In the genomic region with DNA sequence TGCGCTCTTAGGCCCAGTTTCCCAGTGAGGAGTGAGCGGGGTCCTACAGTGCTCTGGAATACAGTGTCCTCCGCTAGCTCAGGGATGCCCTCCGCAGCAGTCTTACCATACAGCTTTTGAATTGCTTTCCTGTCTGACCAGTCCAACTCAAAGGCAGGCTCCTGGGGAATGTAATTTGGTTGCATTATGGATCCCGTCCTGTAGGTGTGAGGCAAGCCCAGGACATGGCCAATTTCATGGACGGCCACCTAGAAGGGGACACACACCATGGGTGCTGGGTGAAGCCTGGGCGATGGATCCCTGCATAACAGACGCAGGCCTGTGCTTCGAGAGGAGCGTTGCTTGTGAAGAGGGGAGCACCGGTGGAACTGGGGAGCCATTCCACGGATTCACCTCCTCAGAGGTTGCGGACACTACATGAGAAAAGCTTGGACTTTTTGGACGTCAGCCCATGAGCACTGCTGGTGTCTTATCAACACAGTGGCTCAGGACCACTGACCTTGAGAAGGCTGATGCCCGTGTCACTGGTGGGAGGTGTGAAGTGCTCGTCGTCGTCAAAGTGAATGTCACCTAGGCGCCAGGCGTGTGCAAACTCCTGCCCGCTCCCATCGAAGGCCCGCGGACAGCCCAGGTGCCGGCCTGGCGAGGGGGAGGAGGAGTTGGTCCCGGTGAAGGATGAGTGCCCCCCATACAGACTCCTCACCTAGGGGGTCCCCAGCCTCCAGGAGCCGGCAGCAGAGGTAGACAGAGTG, we compare ENCODE assay signal across 32 cellular contexts. TPM values are rescaled to one million over a fixed set of nuclear protein-coding genes. Genes with fewer than 3 reads are reported as not detected.
"Had no signal": no experiment of that assay in that cellular context is flagged by ENCODE, and none has a peak within 500 bp of the region (broad histone marks: within the 10 kb centered on the region; RNA-seq: fewer than 3 reads in every experiment).

No MANE protein-coding gene starts in this region.

- H3K4me2 ChIP-seq: KMS-11 had no signal

- H3K4me3 ChIP-seq: MG63, SJSA1 had no signal

- H3K27me3 ChIP-seq: brain microvascular endothelial cell, MG63, SJSA1 had no signal

- H3K9me3 ChIP-seq: MG63, SJSA1 had no signal

- H3K4me1 ChIP-seq: SJSA1 had no signal

- H3K4me1 Mint-ChIP-seq: activated CD8-positive, alpha-beta memory T cell treated with anti-CD3 and anti-CD28 coated beads, Interleukin-2, amount 10 ng/mL, durations not matched to agents 7 days and 5 days; activated T-helper 17 cell treated with anti-CD3 and anti-CD28 coated beads, Interleukin-2, amount 50 U/mL, for 72 hours; WTC11 had no signal

- ATAC-seq: activated CD8-positive, alpha-beta memory T cell treated with anti-CD3 and anti-CD28 coated beads, Interleukin-2, amount 10 ng/mL, durations not matched to agents 7 days and 5 days; activated CD8-positive, alpha-beta T cell treated with anti-CD3 and anti-CD28 coated beads, Interleukin-2, amount 10 ng/mL, durations not matched to agents 7 days and 5 days; activated T-cell treated with anti-CD3 and anti-CD28 coated beads, Interleukin-2, amount 50 U/mL, for 4 hours; activated T-helper 17 cell treated with anti-CD3 and anti-CD28 coated beads, Interleukin-2, amount 50 U/mL, for 72 hours; SK-N-SH treated with all-trans-retinoic acid at 6 μM for 48 hours; WTC11 had no signal

- H3K27ac Mint-ChIP-seq: activated CD8-positive, alpha-beta memory T cell treated with anti-CD3 and anti-CD28 coated beads, Interleukin-2, amount 10 ng/mL, durations not matched to agents 7 days and 5 days; activated CD8-positive, alpha-beta T cell treated with anti-CD3 and anti-CD28 coated beads, Interleukin-2, amount 10 ng/mL, durations not matched to agents 7 days and 5 days; activated naive CD4-positive, alpha-beta T cell treated with anti-CD3 and anti-CD28 coated beads for 36 hours; activated naive CD8-positive, alpha-beta T cell; activated T-helper 17 cell treated with anti-CD3 and anti-CD28 coated beads, Interleukin-2, amount 50 U/mL, for 72 hours; T-helper 1 cell treated with Interleukin-12 subunit alpha and Interleukin-12 subunit beta and Interleukin-4 antibody, amounts not matched to agents 30 μg/mL and 1 μg/mL, for 36 hours; WTC11 had no signal

- DNase-seq: activated CD4-positive, alpha-beta T cell treated with anti-CD3 and anti-CD28 coated beads for 48 hours; activated CD4-positive, alpha-beta T cell treated with anti-CD3 and anti-CD28 coated beads, Interleukin-2, amount 50 U/mL, for 4 hours; activated CD4-positive, CD25-positive, alpha-beta regulatory T cell treated with anti-CD3 and anti-CD28 coated beads, Interleukin-2, amount 50 U/mL, for 72 hours; activated CD8-positive, alpha-beta memory T cell treated with anti-CD3 and anti-CD28 coated beads, Interleukin-2, amount 10 ng/mL, durations not matched to agents 7 days and 5 days; activated CD8-positive, alpha-beta T cell treated with anti-CD3 and anti-CD28 coated beads, Interleukin-2, amount 10 ng/mL, durations not matched to agents 7 days and 5 days; activated gamma-delta T cell; activated naive CD4-positive, alpha-beta T cell treated with anti-CD3 and anti-CD28 coated beads for 36 hours; activated T-cell treated with anti-CD3 and anti-CD28 coated beads, Interleukin-2, amount 50 U/mL, for 4 hours; amygdala; brain microvascular endothelial cell; caudate nucleus; MG63; MV-4-11; NCI-H1105; NCI-H1436; NCI-H1694 treated with DMSO at 0.1 percent for 48 hours; NCI-H2029 treated with DMSO at 0.1 percent for 48 hours; NCI-H510A treated with DMSO at 0.1 percent for 48 hours; NCI-H69; NK-92 treated with Interleukin-12 subunit alpha and Interleukin-12 subunit beta, amount 100 ng/mL, for 24 hours; OCI-M1; SHP77; T-helper 9 cell had no signal

- H3K4me3 Mint-ChIP-seq: activated CD8-positive, alpha-beta memory T cell treated with anti-CD3 and anti-CD28 coated beads, Interleukin-2, amount 10 ng/mL, durations not matched to agents 7 days and 5 days; activated CD8-positive, alpha-beta T cell treated with anti-CD3 and anti-CD28 coated beads, Interleukin-2, amount 10 ng/mL, durations not matched to agents 7 days and 5 days; activated naive CD4-positive, alpha-beta T cell treated with anti-CD3 and anti-CD28 coated beads for 36 hours; activated naive CD8-positive, alpha-beta T cell; activated T-cell treated with anti-CD3 and anti-CD28 coated beads, Interleukin-2, amount 50 U/mL, for 4 hours; activated T-helper 17 cell treated with anti-CD3 and anti-CD28 coated beads, Interleukin-2, amount 50 U/mL, for 72 hours; T-helper 1 cell treated with Interleukin-12 subunit alpha and Interleukin-12 subunit beta and Interleukin-4 antibody, amounts not matched to agents 30 μg/mL and 1 μg/mL, for 36 hours; WTC11 had no signal

- FAIRE-seq: astrocyte, RCC 7860 had no signal

- H3K9me3 Mint-ChIP-seq: activated naive CD4-positive, alpha-beta T cell treated with anti-CD3 and anti-CD28 coated beads for 36 hours; activated T-cell treated with anti-CD3 and anti-CD28 coated beads, Interleukin-2, amount 50 U/mL, for 4 hours; activated T-helper 17 cell treated with anti-CD3 and anti-CD28 coated beads, Interleukin-2, amount 50 U/mL, for 72 hours; T-helper 1 cell treated with Interleukin-12 subunit alpha and Interleukin-12 subunit beta and Interleukin-4 antibody, amounts not matched to agents 30 μg/mL and 1 μg/mL, for 36 hours; WTC11 had no signal

- H3K27me3 Mint-ChIP-seq: activated CD8-positive, alpha-beta memory T cell treated with anti-CD3 and anti-CD28 coated beads, Interleukin-2, amount 10 ng/mL, durations not matched to agents 7 days and 5 days; activated naive CD8-positive, alpha-beta T cell had no signal

- H3K36me3 Mint-ChIP-seq: activated naive CD8-positive, alpha-beta T cell; WTC11 had no signal

- H3K27ac ChIP-seq: brain microvascular endothelial cell, KMS-11, SJSA1 had no signal

- H3K36me3 ChIP-seq: brain microvascular endothelial cell, MG63 had no signal

- H3K9ac ChIP-seq: KMS-11 had no signal

RNA-seq across cellular contexts. Expression of gene MMP21, which starts 3.3 kb away (rescaled TPM):
- total RNA-seq: activated CD8-positive, alpha-beta memory T cell treated with anti-CD3 and anti-CD28 coated beads, Interleukin-2, amount 10 ng/mL, durations not matched to agents 7 days and 5 days; activated CD8-positive, alpha-beta T cell treated with anti-CD3 and anti-CD28 coated beads, Interleukin-2, amount 10 ng/mL, durations not matched to agents 7 days and 5 days; activated naive CD4-positive, alpha-beta T cell treated with anti-CD3 and anti-CD28 coated beads for 36 hours; activated T-cell treated with anti-CD3 and anti-CD28 coated beads, Interleukin-2, amount 50 U/mL, for 4 hours; activated T-helper 17 cell treated with anti-CD3 and anti-CD28 coated beads, Interleukin-2, amount 50 U/mL, for 72 hours; astrocyte; SJSA1; WTC11 had no signal
